17 cellular contexts compared by ENCODE assay signal in the genomic region with DNA sequence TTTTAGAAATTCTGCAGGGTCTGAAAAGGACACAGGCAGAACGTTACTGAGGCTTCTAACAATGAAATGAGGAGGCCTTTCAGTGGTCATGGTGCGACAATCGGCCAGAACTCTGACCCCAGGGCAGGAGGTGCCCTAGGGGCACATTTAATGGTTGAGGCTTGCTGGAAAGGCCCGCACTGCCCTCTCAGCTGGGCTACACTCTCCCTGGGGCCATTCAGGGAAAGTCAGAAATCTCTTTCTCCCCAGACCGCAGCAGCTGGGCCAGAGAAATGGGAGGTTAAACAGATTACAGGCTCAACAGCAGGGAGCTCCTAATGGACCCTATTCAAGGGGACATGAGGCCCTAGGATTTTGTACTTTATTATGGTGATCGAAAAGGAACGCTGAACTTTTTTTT.
A peak's percentile ranks its signal among the peaks of the same experiment; 100 is the strongest.
DNase-seq lines count a peak whose midpoint lies in the region; FAIRE-seq and TF ChIP-seq lines count a peak whose summit lies in the region.
"Had no signal": no experiment of that assay in that cellular context is flagged by ENCODE, and none has a peak within 500 bp of the region (broad histone marks: within the 10 kb centered on the region; RNA-seq: fewer than 3 reads in every experiment).

No MANE protein-coding gene starts in this region.

- H3K4me3 Mint-ChIP-seq in endodermal cell = no peak overlapping the region
- H3K4me3 Mint-ChIP-seq: B cell; CD4-positive, alpha-beta memory T cell had no signal

- no peak overlapping the region for H3K14ac ChIP-seq in trophoblast cell (ENCODE audit: low read length)

- no peak overlapping the region for H3K18ac ChIP-seq in trophoblast cell (ENCODE audit: low read length)

- peaks cover 10% of the 10 kb centered on the region for H3K4me1 Mint-ChIP-seq in endodermal cell
- H3K4me1 Mint-ChIP-seq: B cell; CD4-positive, alpha-beta memory T cell had no signal

- H3K9ac ChIP-seq in endodermal cell (ENCODE audit: extremely low read depth, low read length, poor library complexity, severe bottlenecking) (no peak overlapping the region), trophoblast cell (ENCODE audit: low read length) (no peak overlapping the region)

- H3K36me3 ChIP-seq in endodermal cell (ENCODE audit: control insufficient read depth, insufficient read depth, low read length) (no peaks in the 10 kb centered on the region), trophoblast cell (ENCODE audit: control insufficient read depth in 1 of 2, insufficient read depth in 2 of 2, low read length in 2 of 2) (no peaks in the 10 kb centered on the region)

- peaks cover 4% of the 10 kb centered on the region for H3K27me3 Mint-ChIP-seq in endodermal cell (ENCODE audit: insufficient read depth)

- H3K79me1 ChIP-seq in trophoblast cell (ENCODE audit: low read length) = no peaks in the 10 kb centered on the region

- H2AFZ ChIP-seq in trophoblast cell (ENCODE audit: insufficient read depth, low read length, poor library complexity) = no peak overlapping the region

- peaks cover 7% of the 10 kb centered on the region for H3K9me3 Mint-ChIP-seq in endodermal cell

- no peak overlapping the region for H4K91ac ChIP-seq in trophoblast cell (ENCODE audit: low read depth, low read length)

- TF ChIP-seq CTCF in endodermal cell (conservative IDR thresholded peaks at IDR 0.05) = no peak

- H3K79me2 ChIP-seq in trophoblast cell (ENCODE audit: control insufficient read depth, insufficient read depth, low read length, poor library complexity) = no peaks in the 10 kb centered on the region

- H2AK5ac ChIP-seq in trophoblast cell (ENCODE audit: low read length) = no peak overlapping the region

- H3K4me3 ChIP-seq in endodermal cell (ENCODE audit: low read length) = no peak overlapping the region
- no peak overlapping the region for H3K4me3 ChIP-seq in trophoblast cell (ENCODE audit: low read depth, low read length)
- H3K4me3 ChIP-seq: SK-N-MC had no signal

- H3K4me1 ChIP-seq in endodermal cell (ENCODE audit: control insufficient read depth, insufficient read depth, low read length) (no peaks in the 10 kb centered on the region), trophoblast cell (ENCODE audit: control insufficient read depth in 1 of 2, insufficient read depth in 2 of 2, low read length in 2 of 2) (peaks cover 0 to 4% of the 10 kb centered on the region in 2 experiments)

- no peak overlapping the region for H2BK12ac ChIP-seq in trophoblast cell (ENCODE audit: low read length)

- H4K12ac ChIP-seq in trophoblast cell (ENCODE audit: low read depth, low read length) = no peak overlapping the region

- H3K4ac ChIP-seq in trophoblast cell (ENCODE audit: low read depth, low read length) = no peak overlapping the region

- WGBS in endodermal cell (ENCODE audit: insufficient coverage in 1 of 2, insufficient read length in 1 of 2), 2 experiments = 58 to 74% methylated on average over 4 to 7 of the region's 7 CpGs
- WGBS in trophoblast cell (ENCODE audit: extremely low coverage, insufficient coverage, insufficient read length) = no CpG with 5 or more reads among the region's 7 CpGs

- no peaks in the 10 kb centered on the region for H3K36me3 Mint-ChIP-seq in endodermal cell (ENCODE audit: low read depth)
- H3K36me3 Mint-ChIP-seq: CD4-positive, alpha-beta memory T cell had no signal

- H3K23ac ChIP-seq in trophoblast cell (ENCODE audit: low read length) = no peak overlapping the region

- H3K9me3 ChIP-seq in endodermal cell (ENCODE audit: control insufficient read depth, low read length) (no peaks in the 10 kb centered on the region), trophoblast cell (ENCODE audit: insufficient read depth, low read depth, low read length) (peaks cover 2% of the 10 kb centered on the region)

- H3K4me2 ChIP-seq in trophoblast cell (ENCODE audit: low read length) = no peak overlapping the region

- no peak overlapping the region for H2BK5ac ChIP-seq in trophoblast cell (ENCODE audit: low read depth, low read length, poor library complexity)

- H3K27ac Mint-ChIP-seq in endodermal cell = no peak overlapping the region
- H3K27ac Mint-ChIP-seq: B cell; CD4-positive, alpha-beta memory T cell had no signal

- peak; percentile 40 for DNase-seq in NCI-H69 (lab: John Stamatoyannopoulos, UW)
- DNase-seq in endodermal cell = no peak
- peak; percentile 98 to 99 for DNase-seq in trophoblast cell
- no peak for DNase-seq in cortex of kidney (lab: John Stamatoyannopoulos, UW)
- DNase-seq in NCI-H1092 treated with DMSO at 0.1 percent for 48 hours (lab: John Stamatoyannopoulos, UW) = no peak
- DNase-seq in stimulated activated naive CD4-positive, alpha-beta T cell (lab: John Stamatoyannopoulos, UW) = no peak
- DNase-seq: CD4-positive, alpha-beta memory T cell; DMS79 treated with DMSO at 0.1 percent for 48 hours; NCI-H1105; NCI-H187 treated with DMSO at 0.1 percent for 48 hours; NCI-H2171; NCI-H510A treated with DMSO at 0.1 percent for 48 hours had no signal

- H3K27me3 ChIP-seq in endodermal cell (ENCODE audit: control insufficient read depth, insufficient read depth, low read length, poor library complexity, severe bottlenecking) (peaks cover 6% of the 10 kb centered on the region), trophoblast cell (ENCODE audit: insufficient read depth, low read length) (no peaks in the 10 kb centered on the region)

- H3K27ac ChIP-seq in endodermal cell (ENCODE audit: low read depth, low read length) (peak overlapping the region; percentile 81), trophoblast cell (ENCODE audit: low read depth, low read length) (no peak overlapping the region)
- H3K27ac ChIP-seq: RWPE1, SK-N-MC had no signal

- FAIRE-seq in G401.6 (lab: Jason Lieb, UNC) = peak; percentile 93
- FAIRE-seq: D721Med had no signal

- H2BK120ac ChIP-seq in trophoblast cell (ENCODE audit: insufficient read depth, low read length, poor library complexity) = no peak overlapping the region

- no peak overlapping the region for H4K8ac ChIP-seq in trophoblast cell (ENCODE audit: low read depth, low read length)

Comparison
In these comparisons a context has a peak if more than half of its experiments do, and no peak if none do; other contexts are left out.
1. DNase-seq: peak in NCI-H69 (single experiment) and trophoblast cell (2 of 2); none in endodermal cell (single experiment), cortex of kidney (single experiment), NCI-H1092 treated with DMSO at 0.1 percent for 48 hours (single experiment) and stimulated activated naive CD4-positive, alpha-beta T cell (0 of 6).